1 cellular context compared by ENCODE assay signal in genomic region chr9:100084145-100084478, GRCh38.
TF ChIP-seq lines count a peak whose summit lies in the region.

No MANE protein-coding gene starts in this region.

TF ChIP-seq in HepG2, 621 proteins besides CTCF, POLR2A, EP300 and RAD21 (continued from another document):
- TF ChIP-seq, protein P1, sequence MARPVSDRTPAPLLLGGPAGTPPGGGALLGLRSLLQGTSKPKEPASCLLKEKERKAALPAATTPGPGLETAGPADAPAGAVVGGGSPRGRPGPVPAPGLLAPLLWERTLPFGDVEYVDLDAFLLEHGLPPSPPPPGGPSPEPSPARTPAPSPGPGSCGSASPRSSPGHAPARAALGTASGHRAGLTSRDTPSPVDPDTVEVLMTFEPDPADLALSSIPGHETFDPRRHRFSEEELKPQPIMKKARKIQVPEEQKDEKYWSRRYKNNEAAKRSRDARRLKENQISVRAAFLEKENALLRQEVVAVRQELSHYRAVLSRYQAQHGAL (CRISPR knock-in tag; IDR thresholded peaks at IDR 0.05; ENCODE audit: not compliant biosample characterization), result no peak
- no peak for TF ChIP-seq POGK (CRISPR knock-in tag; conservative IDR thresholded peaks at IDR 0.05)
- TF ChIP-seq GATA4 (IDR thresholded peaks at IDR 0.05; ENCODE audit: borderline replicate concordance, low read depth), result no peak
- no peak for TF ChIP-seq CHD2 (IDR thresholded peaks at IDR 0.05; ENCODE audit: low read depth, low read length)
- no peak for TF ChIP-seq CCAR2 (optimal IDR thresholded peaks at IDR 0.05; ENCODE audit: low read depth, low read length)
- TF ChIP-seq TEAD3 (CRISPR knock-in tag; optimal IDR thresholded peaks at IDR 0.05; ENCODE audit: borderline replicate concordance), result no peak
